In the genomic region with DNA sequence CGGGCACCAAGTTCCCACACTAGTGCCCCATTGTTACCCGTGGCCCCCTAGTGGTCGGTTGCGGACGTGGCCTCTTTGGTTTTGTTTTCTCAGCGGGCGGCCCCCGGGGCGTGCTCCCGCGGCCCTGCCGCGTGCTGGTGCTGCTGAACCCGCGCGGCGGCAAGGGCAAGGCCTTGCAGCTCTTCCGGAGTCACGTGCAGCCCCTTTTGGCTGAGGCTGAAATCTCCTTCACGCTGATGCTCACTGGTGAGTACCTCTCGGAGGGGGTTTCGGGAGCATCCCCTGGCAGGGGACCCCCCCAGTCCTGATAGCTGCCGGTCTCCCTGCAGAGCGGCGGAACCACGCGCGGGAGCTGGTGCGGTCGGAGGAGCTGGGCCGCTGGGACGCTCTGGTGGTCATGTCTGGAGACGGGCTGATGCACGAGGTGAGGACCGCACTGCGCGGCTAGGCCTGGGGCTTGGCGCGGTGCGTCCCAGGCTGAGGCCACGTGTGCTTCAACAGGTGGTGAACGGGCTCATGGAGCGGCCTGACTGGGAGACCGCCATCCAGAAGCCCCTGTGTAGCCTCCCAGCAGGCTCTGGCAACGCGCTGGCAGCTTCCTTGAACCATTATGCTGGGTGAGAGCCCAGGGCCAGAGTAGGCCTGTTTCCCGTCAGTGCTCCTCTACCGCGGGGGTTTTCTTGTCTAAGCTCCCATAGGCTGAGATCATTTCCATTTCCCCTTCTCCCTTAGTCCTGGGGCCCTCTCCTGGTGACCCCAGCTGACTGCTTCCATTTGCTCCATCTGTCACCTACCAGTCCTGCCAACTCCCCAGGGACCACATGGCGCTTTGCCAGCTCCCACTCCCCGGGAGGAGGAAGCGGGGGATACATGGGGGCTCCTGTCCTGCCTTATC, we compare ENCODE assay signal across 8 cellular contexts. TPM values are rescaled to one million over a fixed set of nuclear protein-coding genes. Genes with fewer than 3 reads are reported as not detected.
DNase-seq lines count a peak whose midpoint lies in the region; ATAC-seq and TF ChIP-seq lines count a peak whose summit lies in the region.

No MANE protein-coding gene starts in this region.

- CTCF ChIA-PET in activated CD8-positive, alpha-beta T cell treated with anti-CD3 and anti-CD28 coated beads for 36 hours (lab: Charles Lee): interaction anchor here (0.7 to 10.8 kb wide), 28 partner anchors 11 to 509 kb away, joined by 3 to 135 read pairs (median 4); a partner anchor contains a TSS

- DNase-seq in AG08396 (ENCODE audit: low spot score): peak; percentile 96
- peak; percentile 64 for DNase-seq in H4 (ENCODE audit: low spot score)
- peak; percentile 53 for DNase-seq in NCI-H774 (lab: John Stamatoyannopoulos, UW)
- peak; percentile 93 for DNase-seq in activated CD8-positive, alpha-beta T cell treated with anti-CD3 and anti-CD28 coated beads for 36 hours
- peak; percentile 71 for DNase-seq in effector CD8-positive, alpha-beta T cell (lab: John Stamatoyannopoulos, UW)
- DNase-seq in mesothelial cell of epicardium (ENCODE audit: low spot score in 2 of 2, unreplicated experiment in 2 of 2): peak in 1 of 2 experiments; percentile 83
- DNase-seq in stimulated activated CD8-positive, alpha-beta memory T cell treated with anti-CD3 and anti-CD28 coated beads, Interleukin-4, amount 100 ng/mL, for 48 hours: peak; percentile 93

- H3K4me3 Mint-ChIP-seq in activated CD8-positive, alpha-beta T cell treated with anti-CD3 and anti-CD28 coated beads for 36 hours: peak overlapping the region; percentile 67
- peak overlapping the region; percentile 48 for H3K4me3 Mint-ChIP-seq in mesothelial cell of epicardium

- H3K36me3 Mint-ChIP-seq in activated CD8-positive, alpha-beta T cell treated with anti-CD3 and anti-CD28 coated beads for 36 hours (ENCODE audit: low read depth): peaks cover 7% of the 10 kb centered on the region
- H3K36me3 Mint-ChIP-seq in mesothelial cell of epicardium: peaks cover 5% of the 10 kb centered on the region

- intact Hi-C loops in activated CD8-positive, alpha-beta T cell treated with anti-CD3 and anti-CD28 coated beads for 36 hours (cut with micrococcal nuclease): loop anchor here (5.0 kb wide), 1 partner anchor 79 kb away; a partner anchor contains a TSS

- POLR2A ChIA-PET in activated CD8-positive, alpha-beta T cell treated with anti-CD3 and anti-CD28 coated beads for 36 hours (lab: Charles Lee): interaction anchor here (0.9 to 5.1 kb wide), 11 partner anchors 19 to 278 kb away, joined by 3 to 42 read pairs (median 4); a partner anchor contains a TSS

- no peaks in the 10 kb centered on the region for H3K27me3 Mint-ChIP-seq in activated CD8-positive, alpha-beta T cell treated with anti-CD3 and anti-CD28 coated beads for 36 hours
- peaks cover 28% of the 10 kb centered on the region for H3K27me3 Mint-ChIP-seq in mesothelial cell of epicardium (ENCODE audit: low read depth)

- peak; percentile 22 for ATAC-seq in activated CD8-positive, alpha-beta T cell treated with anti-CD3 and anti-CD28 coated beads for 36 hours
- no peak for ATAC-seq in HG03565 (IDR thresholded peaks at IDR 0.05; ENCODE audit: unreplicated experiment)

- TF ChIP-seq CTCF in activated CD8-positive, alpha-beta T cell treated with anti-CD3 and anti-CD28 coated beads for 36 hours (IDR thresholded peaks at IDR 0.05): peak; percentile 21
- peak; percentile 99 for TF ChIP-seq CTCF in mesothelial cell of epicardium (IDR thresholded peaks at IDR 0.05; ENCODE audit: unreplicated experiment)

- H3K27ac Mint-ChIP-seq in activated CD8-positive, alpha-beta T cell treated with anti-CD3 and anti-CD28 coated beads for 36 hours: no peak overlapping the region
- H3K27ac Mint-ChIP-seq in mesothelial cell of epicardium: no peak overlapping the region

- peaks cover 3% of the 10 kb centered on the region for H3K4me1 Mint-ChIP-seq in activated CD8-positive, alpha-beta T cell treated with anti-CD3 and anti-CD28 coated beads for 36 hours (ENCODE audit: low read depth)
- H3K4me1 Mint-ChIP-seq in mesothelial cell of epicardium: peaks cover 13% of the 10 kb centered on the region

- no peaks in the 10 kb centered on the region for H3K9me3 Mint-ChIP-seq in activated CD8-positive, alpha-beta T cell treated with anti-CD3 and anti-CD28 coated beads for 36 hours
- H3K9me3 Mint-ChIP-seq in mesothelial cell of epicardium: no peaks in the 10 kb centered on the region

RNA-seq across cellular contexts. Expression of a gene that starts 1.7 kb away (rescaled TPM):
- total RNA-seq in H4 (2014; rRNA removed; shearing (Covaris generic)): 7.8 and 9.2 TPM in 2 replicates
- 10 to 100 TPM; 15.7 to 17.7 TPM for total RNA-seq in activated CD8-positive, alpha-beta T cell treated with anti-CD3 and anti-CD28 coated beads for 36 hours
- total RNA-seq in mesothelial cell of epicardium: 1.7 to 2.0 TPM (median 1.9 TPM) in 3 replicates

RNA-seq across cellular contexts. Expression of a gene that starts 32.4 kb away (rescaled TPM):
- 48.1 and 49.7 TPM in 2 replicates for total RNA-seq in H4 (2014; rRNA removed; shearing (Covaris generic))
- 10 to 100 TPM; 28.1 to 29.9 TPM for total RNA-seq in activated CD8-positive, alpha-beta T cell treated with anti-CD3 and anti-CD28 coated beads for 36 hours
- total RNA-seq in mesothelial cell of epicardium: 51.3 to 57.7 TPM (median 57.6 TPM) in 3 replicates
